In genomic region chr1:48552420-48552819, GRCh38 we compare ENCODE assay signal across 10 cellular contexts.
DNase-seq lines count a peak whose midpoint lies in the region; ATAC-seq and TF ChIP-seq lines count a peak whose summit lies in the region.
"Had no signal": no experiment of that assay in that cellular context is flagged by ENCODE, and none has a peak within 500 bp of the region (broad histone marks: within the 10 kb centered on the region; RNA-seq: fewer than 3 reads in every experiment).

No MANE protein-coding gene starts in this region.

- H3K36me3 ChIP-seq in A673 (ENCODE audit: insufficient read depth, low read length, poor library complexity, severe bottlenecking): no peaks in the 10 kb centered on the region

- POLR2A ChIA-PET in A673 (lab: Charles Lee; ENCODE audit: low non-redundant PET): no interaction called here

- no peaks in the 10 kb centered on the region for H3K27me3 ChIP-seq in A673 (replicated peaks; ENCODE audit: insufficient read depth, low read depth, low read length, poor library complexity)

- peak; percentile 45 for TF ChIP-seq CTCF in A673 (conservative IDR thresholded peaks at IDR 0.05; ENCODE audit: low read depth, low read length)
- TF ChIP-seq CTCF in GM12873 (IDR thresholded peaks at IDR 0.05; ENCODE audit: insufficient read depth, low read depth, low read length, missing control alignments): peak; percentile 57
- TF ChIP-seq CTCF in fibroblast of mammary gland (conservative IDR thresholded peaks at IDR 0.05; ENCODE audit: control insufficient read depth, insufficient read depth, low read depth, low read length): peak; percentile 29

- BruUV-seq in A673 (replicated peaks; lab: Mats Ljungman, UMichigan): no TSS peak

- H3K4me1 ChIP-seq in A673 (ENCODE audit: insufficient read depth, low read length, poor library complexity, severe bottlenecking): no peaks in the 10 kb centered on the region

- H3K4me3 ChIP-seq in A673 (ENCODE audit: low read depth, low read length, poor library complexity, severe bottlenecking): no peak overlapping the region
- no peak overlapping the region for H3K4me3 ChIP-seq in fibroblast of mammary gland (ENCODE audit: control insufficient read depth, low read depth, low read length)

- ATAC-seq in GM21619 (IDR thresholded peaks at IDR 0.05; ENCODE audit: unreplicated experiment): no peak

- DNase-seq in A673 (ENCODE audit: low spot score) (peak; percentile 24), NCI-H2081 (lab: John Stamatoyannopoulos, UW) (peak; percentile 52 to 63), fibroblast of mammary gland (ENCODE audit: low read depth) (peak; percentile 12), A172 (ENCODE audit: low spot score) (no peak), LoVo (ENCODE audit: low spot score) (no peak)
- DNase-seq in stimulated activated CD4-positive, alpha-beta T cell treated with anti-CD3 and anti-CD28 coated beads, Interleukin-2, amount 100 ng/mL, for 48 hours: no peak
- DNase-seq: activated CD4-positive, alpha-beta memory T cell treated with anti-CD3 and anti-CD28 coated beads, Interleukin-2, amount 10 ng/mL, durations not matched to agents 7 days and 5 days had no signal

- CTCF ChIA-PET in A673 (lab: Charles Lee): no interaction called here

- H3K27ac ChIP-seq in A673 (ENCODE audit: low read depth, low read length, poor library complexity, severe bottlenecking): no peak overlapping the region
- H3K27ac ChIP-seq: epithelial cell of prostate had no signal

- no peaks in the 10 kb centered on the region for H3K9me3 ChIP-seq in A673 (ENCODE audit: low read depth, low read length, poor library complexity, severe bottlenecking)

- intact Hi-C loops in A673 (cut with micrococcal nuclease; ENCODE audit: unreplicated experiment): no loop called here

Comparison
In these comparisons a context has a peak if more than half of its experiments do, and no peak if none do; other contexts are left out.
1. DNase-seq: peak in A673 (single experiment), NCI-H2081 (2 of 2) and fibroblast of mammary gland (single experiment); none in A172 (single experiment), stimulated activated CD4-positive, alpha-beta T cell treated with anti-CD3 and anti-CD28 coated beads, Interleukin-2, amount 100 ng/mL, for 48 hours (0 of 2) and LoVo (single experiment).
2. Peak in every context shown above with its lines, with median percentiles within 50 percentile points of each other: CTCF ChIP-seq.